In genomic region chr1:27564264-27564579, GRCh38 we compare ENCODE assay signal across 1 cellular context.
TF ChIP-seq lines count a peak whose summit lies in the region.

No MANE protein-coding gene starts in this region.

TF ChIP-seq in WTC11, 78 proteins besides CTCF, POLR2A, EP300 and RAD21 (continued from another document):
- TF ChIP-seq ZNF425 (CRISPR knock-in tag; conservative IDR thresholded peaks at IDR 0.05) (no peak), GABPB1 (CRISPR knock-in tag; IDR thresholded peaks at IDR 0.05) (no peak), ZNF317 (CRISPR knock-in tag; IDR thresholded peaks at IDR 0.05; ENCODE audit: borderline replicate concordance, low read depth) (no peak), ZNF263 (CRISPR knock-in tag; IDR thresholded peaks at IDR 0.05; ENCODE audit: low read depth) (no peak), EMX1 (CRISPR knock-in tag; IDR thresholded peaks at IDR 0.05) (no peak), GRHL2 (CRISPR knock-in tag; IDR thresholded peaks at IDR 0.05; ENCODE audit: insufficient replicate concordance, severe bottlenecking) (no peak), SOX15 (CRISPR knock-in tag; IDR thresholded peaks at IDR 0.05) (no peak), TEAD4 (CRISPR knock-in tag; IDR thresholded peaks at IDR 0.05) (no peak), JUN (CRISPR knock-in tag; IDR thresholded peaks at IDR 0.05) (no peak), CBFB (CRISPR knock-in tag; IDR thresholded peaks at IDR 0.05; ENCODE audit: low read depth) (no peak), KAT7 (CRISPR knock-in tag; IDR thresholded peaks at IDR 0.05; ENCODE audit: borderline replicate concordance) (no peak), USF1 (CRISPR knock-in tag; IDR thresholded peaks at IDR 0.05) (no peak), TP53 (CRISPR knock-in tag; IDR thresholded peaks at IDR 0.05) (no peak), SMAD3 (CRISPR knock-in tag; IDR thresholded peaks at IDR 0.05; ENCODE audit: borderline replicate concordance) (no peak), ZNF396 (CRISPR knock-in tag; IDR thresholded peaks at IDR 0.05; ENCODE audit: borderline replicate concordance) (no peak)
- TF ChIP-seq, protein P1, sequence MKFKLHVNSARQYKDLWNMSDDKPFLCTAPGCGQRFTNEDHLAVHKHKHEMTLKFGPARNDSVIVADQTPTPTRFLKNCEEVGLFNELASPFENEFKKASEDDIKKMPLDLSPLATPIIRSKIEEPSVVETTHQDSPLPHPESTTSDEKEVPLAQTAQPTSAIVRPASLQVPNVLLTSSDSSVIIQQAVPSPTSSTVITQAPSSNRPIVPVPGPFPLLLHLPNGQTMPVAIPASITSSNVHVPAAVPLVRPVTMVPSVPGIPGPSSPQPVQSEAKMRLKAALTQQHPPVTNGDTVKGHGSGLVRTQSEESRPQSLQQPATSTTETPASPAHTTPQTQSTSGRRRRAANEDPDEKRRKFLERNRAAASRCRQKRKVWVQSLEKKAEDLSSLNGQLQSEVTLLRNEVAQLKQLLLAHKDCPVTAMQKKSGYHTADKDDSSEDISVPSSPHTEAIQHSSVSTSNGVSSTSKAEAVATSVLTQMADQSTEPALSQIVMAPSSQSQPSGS (CRISPR knock-in tag; IDR thresholded peaks at IDR 0.05; ENCODE audit: borderline replicate concordance, low read depth) = no peak
- TF ChIP-seq, protein P2, sequence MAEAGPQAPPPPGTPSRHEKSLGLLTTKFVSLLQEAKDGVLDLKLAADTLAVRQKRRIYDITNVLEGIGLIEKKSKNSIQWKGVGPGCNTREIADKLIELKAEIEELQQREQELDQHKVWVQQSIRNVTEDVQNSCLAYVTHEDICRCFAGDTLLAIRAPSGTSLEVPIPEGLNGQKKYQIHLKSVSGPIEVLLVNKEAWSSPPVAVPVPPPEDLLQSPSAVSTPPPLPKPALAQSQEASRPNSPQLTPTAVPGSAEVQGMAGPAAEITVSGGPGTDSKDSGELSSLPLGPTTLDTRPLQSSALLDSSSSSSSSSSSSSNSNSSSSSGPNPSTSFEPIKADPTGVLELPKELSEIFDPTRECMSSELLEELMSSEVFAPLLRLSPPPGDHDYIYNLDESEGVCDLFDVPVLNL (CRISPR knock-in tag; IDR thresholded peaks at IDR 0.05; ENCODE audit: borderline replicate concordance, low read depth) = no peak
